2 cellular contexts compared by ENCODE assay signal in the genomic region with DNA sequence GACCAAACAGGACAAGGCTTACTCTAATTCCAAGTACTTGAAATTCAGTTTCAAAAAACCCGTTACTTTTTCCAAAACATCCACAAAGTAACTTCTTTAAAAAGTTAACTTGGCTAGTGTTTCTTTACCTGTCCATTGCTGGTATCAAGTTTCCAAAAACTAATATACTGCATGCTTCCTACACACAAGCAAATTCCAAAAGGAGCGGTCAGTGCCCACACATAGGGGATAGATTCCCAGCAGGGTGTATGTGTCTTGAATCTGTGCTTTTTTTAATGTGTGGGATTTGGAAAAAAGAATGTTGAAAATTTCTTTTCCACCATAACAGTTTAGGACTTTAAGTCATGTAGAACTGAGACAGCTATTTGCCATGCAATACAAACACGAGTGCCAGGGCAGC.
TF ChIP-seq lines count a peak whose summit lies in the region.

No MANE protein-coding gene starts in this region.

TF ChIP-seq in SK-N-SH treated with all-trans-retinoic acid at 6 μM for 48 hours, 23 proteins besides CTCF, POLR2A, EP300 and RAD21 (continued from another document):
- TF ChIP-seq, protein P1, sequence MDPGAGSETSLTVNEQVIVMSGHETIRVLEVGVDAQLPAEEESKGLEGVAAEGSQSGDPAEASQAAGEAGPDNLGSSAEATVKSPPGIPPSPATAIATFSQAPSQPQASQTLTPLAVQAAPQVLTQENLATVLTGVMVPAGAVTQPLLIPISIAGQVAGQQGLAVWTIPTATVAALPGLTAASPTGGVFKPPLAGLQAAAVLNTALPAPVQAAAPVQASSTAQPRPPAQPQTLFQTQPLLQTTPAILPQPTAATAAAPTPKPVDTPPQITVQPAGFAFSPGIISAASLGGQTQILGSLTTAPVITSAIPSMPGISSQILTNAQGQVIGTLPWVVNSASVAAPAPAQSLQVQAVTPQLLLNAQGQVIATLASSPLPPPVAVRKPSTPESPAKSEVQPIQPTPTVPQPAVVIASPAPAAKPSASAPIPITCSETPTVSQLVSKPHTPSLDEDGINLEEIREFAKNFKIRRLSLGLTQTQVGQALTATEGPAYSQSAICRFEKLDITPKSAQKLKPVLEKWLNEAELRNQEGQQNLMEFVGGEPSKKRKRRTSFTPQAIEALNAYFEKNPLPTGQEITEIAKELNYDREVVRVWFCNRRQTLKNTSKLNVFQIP (CRISPR knock-in tag; IDR thresholded peaks at IDR 0.05; ENCODE audit: borderline replicate concordance, low read depth) = no peak
- TF ChIP-seq ZFP30 (CRISPR knock-in tag; IDR thresholded peaks at IDR 0.05) (no peak), GLIS3 (CRISPR knock-in tag; IDR thresholded peaks at IDR 0.05) (no peak), ESRRG (CRISPR knock-in tag; IDR thresholded peaks at IDR 0.05) (no peak), BACH2 (CRISPR knock-in tag; IDR thresholded peaks at IDR 0.05; ENCODE audit: borderline replicate concordance) (no peak), TCF4 (CRISPR knock-in tag; IDR thresholded peaks at IDR 0.05; ENCODE audit: borderline replicate concordance) (no peak), ZNF565 (CRISPR knock-in tag; conservative IDR thresholded peaks at IDR 0.05; ENCODE audit: low read depth) (no peak), RARB (CRISPR knock-in tag; IDR thresholded peaks at IDR 0.05) (no peak), ZC3H10 (CRISPR knock-in tag; IDR thresholded peaks at IDR 0.05) (no peak), ARNTL (CRISPR knock-in tag; IDR thresholded peaks at IDR 0.05; ENCODE audit: borderline replicate concordance, low read depth) (no peak), OSR1 (CRISPR knock-in tag; IDR thresholded peaks at IDR 0.05) (no peak)
- TF ChIP-seq, protein P2, sequence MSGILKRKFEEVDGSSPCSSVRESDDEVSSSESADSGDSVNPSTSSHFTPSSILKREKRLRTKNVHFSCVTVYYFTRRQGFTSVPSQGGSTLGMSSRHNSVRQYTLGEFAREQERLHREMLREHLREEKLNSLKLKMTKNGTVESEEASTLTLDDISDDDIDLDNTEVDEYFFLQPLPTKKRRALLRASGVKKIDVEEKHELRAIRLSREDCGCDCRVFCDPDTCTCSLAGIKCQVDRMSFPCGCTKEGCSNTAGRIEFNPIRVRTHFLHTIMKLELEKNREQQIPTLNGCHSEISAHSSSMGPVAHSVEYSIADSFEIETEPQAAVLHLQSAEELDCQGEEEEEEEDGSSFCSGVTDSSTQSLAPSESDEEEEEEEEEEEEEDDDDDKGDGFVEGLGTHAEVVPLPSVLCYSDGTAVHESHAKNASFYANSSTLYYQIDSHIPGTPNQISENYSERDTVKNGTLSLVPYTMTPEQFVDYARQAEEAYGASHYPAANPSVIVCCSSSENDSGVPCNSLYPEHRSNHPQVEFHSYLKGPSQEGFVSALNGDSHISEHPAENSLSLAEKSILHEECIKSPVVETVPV (CRISPR knock-in tag; IDR thresholded peaks at IDR 0.05) = no peak
- TF ChIP-seq, protein P3, sequence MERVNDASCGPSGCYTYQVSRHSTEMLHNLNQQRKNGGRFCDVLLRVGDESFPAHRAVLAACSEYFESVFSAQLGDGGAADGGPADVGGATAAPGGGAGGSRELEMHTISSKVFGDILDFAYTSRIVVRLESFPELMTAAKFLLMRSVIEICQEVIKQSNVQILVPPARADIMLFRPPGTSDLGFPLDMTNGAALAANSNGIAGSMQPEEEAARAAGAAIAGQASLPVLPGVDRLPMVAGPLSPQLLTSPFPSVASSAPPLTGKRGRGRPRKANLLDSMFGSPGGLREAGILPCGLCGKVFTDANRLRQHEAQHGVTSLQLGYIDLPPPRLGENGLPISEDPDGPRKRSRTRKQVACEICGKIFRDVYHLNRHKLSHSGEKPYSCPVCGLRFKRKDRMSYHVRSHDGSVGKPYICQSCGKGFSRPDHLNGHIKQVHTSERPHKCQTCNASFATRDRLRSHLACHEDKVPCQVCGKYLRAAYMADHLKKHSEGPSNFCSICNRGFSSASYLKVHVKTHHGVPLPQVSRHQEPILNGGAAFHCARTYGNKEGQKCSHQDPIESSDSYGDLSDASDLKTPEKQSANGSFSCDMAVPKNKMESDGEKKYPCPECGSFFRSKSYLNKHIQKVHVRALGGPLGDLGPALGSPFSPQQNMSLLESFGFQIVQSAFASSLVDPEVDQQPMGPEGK (CRISPR knock-in tag; IDR thresholded peaks at IDR 0.05; ENCODE audit: borderline replicate concordance) = no peak

TF ChIP-seq in SK-N-SH, 30 proteins besides CTCF, POLR2A, EP300 and RAD21 (continued from another document):
- no peak for TF ChIP-seq POLR2AphosphoS5 (IDR thresholded peaks at IDR 0.05; ENCODE audit: low read depth, low read length)
- no peak for TF ChIP-seq RFX5 (IDR thresholded peaks at IDR 0.05; ENCODE audit: low read length)
- TF ChIP-seq, protein P4, sequence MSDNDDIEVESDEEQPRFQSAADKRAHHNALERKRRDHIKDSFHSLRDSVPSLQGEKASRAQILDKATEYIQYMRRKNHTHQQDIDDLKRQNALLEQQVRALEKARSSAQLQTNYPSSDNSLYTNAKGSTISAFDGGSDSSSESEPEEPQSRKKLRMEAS (IDR thresholded peaks at IDR 0.05; ENCODE audit: low read depth) = no peak
- no peak for TF ChIP-seq YY1 (IDR thresholded peaks at IDR 0.05; ENCODE audit: low read depth)
- no peak for TF ChIP-seq TAF1 (IDR thresholded peaks at IDR 0.05; ENCODE audit: borderline replicate concordance, low read depth, low read length)
- no peak for TF ChIP-seq TEAD4 (IDR thresholded peaks at IDR 0.05; ENCODE audit: borderline replicate concordance, insufficient read depth)
- no peak for TF ChIP-seq FOXM1 (IDR thresholded peaks at IDR 0.05; ENCODE audit: low read depth)
- TF ChIP-seq, protein P5, sequence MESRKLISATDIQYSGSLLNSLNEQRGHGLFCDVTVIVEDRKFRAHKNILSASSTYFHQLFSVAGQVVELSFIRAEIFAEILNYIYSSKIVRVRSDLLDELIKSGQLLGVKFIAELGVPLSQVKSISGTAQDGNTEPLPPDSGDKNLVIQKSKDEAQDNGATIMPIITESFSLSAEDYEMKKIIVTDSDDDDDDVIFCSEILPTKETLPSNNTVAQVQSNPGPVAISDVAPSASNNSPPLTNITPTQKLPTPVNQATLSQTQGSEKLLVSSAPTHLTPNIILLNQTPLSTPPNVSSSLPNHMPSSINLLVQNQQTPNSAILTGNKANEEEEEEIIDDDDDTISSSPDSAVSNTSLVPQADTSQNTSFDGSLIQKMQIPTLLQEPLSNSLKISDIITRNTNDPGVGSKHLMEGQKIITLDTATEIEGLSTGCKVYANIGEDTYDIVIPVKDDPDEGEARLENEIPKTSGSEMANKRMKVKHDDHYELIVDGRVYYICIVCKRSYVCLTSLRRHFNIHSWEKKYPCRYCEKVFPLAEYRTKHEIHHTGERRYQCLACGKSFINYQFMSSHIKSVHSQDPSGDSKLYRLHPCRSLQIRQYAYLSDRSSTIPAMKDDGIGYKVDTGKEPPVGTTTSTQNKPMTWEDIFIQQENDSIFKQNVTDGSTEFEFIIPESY (IDR thresholded peaks at IDR 0.05; ENCODE audit: borderline replicate concordance, low read depth) = no peak
- no peak for TF ChIP-seq FOXJ3 (CRISPR knock-in tag; IDR thresholded peaks at IDR 0.05)
- TF ChIP-seq NRF1 (IDR thresholded peaks at IDR 0.05; ENCODE audit: low read depth, low read length) = no peak
- TF ChIP-seq JUND (IDR thresholded peaks at IDR 0.05) = no peak
- no peak for TF ChIP-seq GABPA (IDR thresholded peaks at IDR 0.05; ENCODE audit: low read depth)
- no peak for TF ChIP-seq GATA2 (CRISPR knock-in tag; IDR thresholded peaks at IDR 0.05)
- TF ChIP-seq, protein P6, sequence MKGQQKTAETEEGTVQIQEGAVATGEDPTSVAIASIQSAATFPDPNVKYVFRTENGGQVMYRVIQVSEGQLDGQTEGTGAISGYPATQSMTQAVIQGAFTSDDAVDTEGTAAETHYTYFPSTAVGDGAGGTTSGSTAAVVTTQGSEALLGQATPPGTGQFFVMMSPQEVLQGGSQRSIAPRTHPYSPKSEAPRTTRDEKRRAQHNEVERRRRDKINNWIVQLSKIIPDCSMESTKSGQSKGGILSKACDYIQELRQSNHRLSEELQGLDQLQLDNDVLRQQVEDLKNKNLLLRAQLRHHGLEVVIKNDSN (IDR thresholded peaks at IDR 0.05; ENCODE audit: borderline replicate concordance, low read depth) = no peak
- TF ChIP-seq, protein P7, sequence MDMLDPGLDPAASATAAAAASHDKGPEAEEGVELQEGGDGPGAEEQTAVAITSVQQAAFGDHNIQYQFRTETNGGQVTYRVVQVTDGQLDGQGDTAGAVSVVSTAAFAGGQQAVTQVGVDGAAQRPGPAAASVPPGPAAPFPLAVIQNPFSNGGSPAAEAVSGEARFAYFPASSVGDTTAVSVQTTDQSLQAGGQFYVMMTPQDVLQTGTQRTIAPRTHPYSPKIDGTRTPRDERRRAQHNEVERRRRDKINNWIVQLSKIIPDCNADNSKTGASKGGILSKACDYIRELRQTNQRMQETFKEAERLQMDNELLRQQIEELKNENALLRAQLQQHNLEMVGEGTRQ (IDR thresholded peaks at IDR 0.05; ENCODE audit: borderline replicate concordance, low read depth, low read length) = no peak
